ENCODE assay signal across 26 cellular contexts in genomic region chr9:94464790-94465189, GRCh38.
"Had no signal": no experiment of that assay in that cellular context is flagged by ENCODE, and none has a peak within 500 bp of the region (broad histone marks: within the 10 kb centered on the region; RNA-seq: fewer than 3 reads in every experiment).

No MANE protein-coding gene starts in this region.

- H3K4me3 ChIP-seq: left ventricle myocardium inferior, lung, neural progenitor cell, ovary, right atrium auricular region, right lobe of liver, smooth muscle cell, tibial nerve, upper lobe of left lung, vagina had no signal

- H3K27ac ChIP-seq: left ventricle myocardium inferior, neural progenitor cell, neutrophil, ovary, right atrium auricular region, right lobe of liver, tibial nerve, upper lobe of left lung, vagina had no signal

- H3K27ac Mint-ChIP-seq: mesothelial cell of epicardium; natural killer cell; nephron progenitor cell; neural progenitor cell; progenitor cell of endocrine pancreas; stimulated activated memory B cell treated with anti-CD40 and anti-IgM and Interleukin-4, amounts not matched to agents 10 μg/mL and 1 μg/mL and 100 μg/mL, for 72 hours; stimulated activated naive CD8-positive, alpha-beta T cell treated with anti-CD3 and anti-CD28 coated beads, Interleukin-15, amount 100 ng/mL, for 72 hours had no signal

- H3K4me3 Mint-ChIP-seq: mesothelial cell of epicardium; naive B cell; natural killer cell; nephron progenitor cell; neural progenitor cell; stimulated activated memory B cell treated with anti-CD40 and anti-IgM and Interleukin-4, amounts not matched to agents 10 μg/mL and 1 μg/mL and 100 μg/mL, for 72 hours; stimulated activated naive CD8-positive, alpha-beta T cell treated with anti-CD3 and anti-CD28 coated beads, Interleukin-15, amount 100 ng/mL, for 72 hours had no signal

- H3K4me2 ChIP-seq: neural progenitor cell, smooth muscle cell had no signal

- ATAC-seq: natural killer cell; right lobe of liver; stimulated activated memory B cell treated with anti-CD40 and anti-IgM and Interleukin-4, amounts not matched to agents 10 μg/mL and 1 μg/mL and 100 μg/mL, for 72 hours; stimulated activated naive CD8-positive, alpha-beta T cell treated with anti-CD3 and anti-CD28 coated beads, Interleukin-15, amount 100 ng/mL, for 72 hours had no signal

- H3K36me3 ChIP-seq: ovary had no signal

- H3K9ac ChIP-seq: neural progenitor cell had no signal

- H3K9me3 ChIP-seq: neutrophil, ovary had no signal

- H2AFZ ChIP-seq: neural progenitor cell had no signal

- H3K4me1 Mint-ChIP-seq: mesothelial cell of epicardium; naive B cell; nephron progenitor cell; neural progenitor cell; stimulated activated memory B cell treated with anti-CD40 and anti-IgM and Interleukin-4, amounts not matched to agents 10 μg/mL and 1 μg/mL and 100 μg/mL, for 72 hours; stimulated activated naive CD8-positive, alpha-beta T cell treated with anti-CD3 and anti-CD28 coated beads, Interleukin-15, amount 100 ng/mL, for 72 hours had no signal

- H3K27me3 ChIP-seq: neural progenitor cell, neutrophil, ovary, right atrium auricular region, right lobe of liver, tibial nerve, upper lobe of left lung, vagina had no signal

- H3K4me1 ChIP-seq: left ventricle myocardium inferior, neural progenitor cell, right atrium auricular region, right lobe of liver, tibial nerve, upper lobe of left lung, vagina had no signal

- H3K27me3 Mint-ChIP-seq: naive B cell; progenitor cell of endocrine pancreas; stimulated activated memory B cell treated with anti-CD40 and anti-IgM and Interleukin-4, amounts not matched to agents 10 μg/mL and 1 μg/mL and 100 μg/mL, for 72 hours; stimulated activated naive CD8-positive, alpha-beta T cell treated with anti-CD3 and anti-CD28 coated beads, Interleukin-15, amount 100 ng/mL, for 72 hours had no signal

- DNase-seq: islet precursor cell; left ventricle myocardium inferior; mesendoderm; naive B cell; natural killer cell; nephron progenitor cell; ovary; right lobe of liver; stimulated activated CD4-positive, alpha-beta T cell treated with anti-CD3 and anti-CD28 coated beads, Interleukin-1b, Interleukin-23, amount 100 ng/mL, for 48 hours; stimulated activated CD4-positive, alpha-beta T cell treated with anti-CD3 and anti-CD28 coated beads, Interleukin-2, amount 100 ng/mL, for 48 hours; stimulated activated CD4-positive, alpha-beta T cell treated with anti-CD3 and anti-CD28 coated beads, Interleukin-4, amount 100 ng/mL, for 4 hours; stimulated activated CD8-positive, alpha-beta memory T cell treated with anti-CD3 and anti-CD28 coated beads, Interleukin-4, amount 100 ng/mL, for 48 hours; stimulated activated naive CD4-positive, alpha-beta T cell treated with Interleukin-2 at 50 U/mL for 16 hours; stimulated activated naive CD8-positive, alpha-beta T cell treated with anti-CD3 and anti-CD28 coated beads, Interleukin-15, amount 100 ng/mL, for 72 hours; substantia nigra; upper lobe of left lung had no signal
